ENCODE assay signal across 8 cellular contexts in genomic region chr1:46285730-46286477, GRCh38. TPM values are rescaled to one million over a fixed set of nuclear protein-coding genes. Genes with fewer than 3 reads are reported as not detected.
A peak's percentile ranks its signal among the peaks of the same experiment; 100 is the strongest.
DNase-seq lines count a peak whose midpoint lies in the region; ATAC-seq and TF ChIP-seq lines count a peak whose summit lies in the region.

No MANE protein-coding gene starts in this region.

- H3K9me3 ChIP-seq in A673 (ENCODE audit: low read depth, low read length, poor library complexity, severe bottlenecking), result no peaks in the 10 kb centered on the region
- no peaks in the 10 kb centered on the region for H3K9me3 ChIP-seq in iPS-20b (ENCODE audit: insufficient read depth, low read depth, low read length)
- no peaks in the 10 kb centered on the region for H3K9me3 ChIP-seq in PC-9 (ENCODE audit: insufficient read depth, low read depth)

- peak; percentile 76 for DNase-seq in A673 (ENCODE audit: low spot score)
- peak; percentile 92 for DNase-seq in NCI-H1105 treated with DMSO at 0.1 percent for 48 hours (lab: John Stamatoyannopoulos, UW)
- DNase-seq in activated CD4-positive, alpha-beta memory T cell treated with anti-CD3 and anti-CD28 coated beads, Interleukin-2, amount 10 ng/mL, durations not matched to agents 7 days and 5 days, result peak; percentile 27
- DNase-seq in SIG-M5 (lab: John Stamatoyannopoulos, UW), result no peak
- DNase-seq in PC-9, result no peak

- H3K27ac ChIP-seq in A673 (ENCODE audit: low read depth, low read length, poor library complexity, severe bottlenecking), result peak overlapping the region; percentile 85
- H3K27ac ChIP-seq in iPS-20b (ENCODE audit: low read length), result no peak overlapping the region
- H3K27ac ChIP-seq in PC-9, result no peak overlapping the region

- no peaks in the 10 kb centered on the region for H3K9me3 Mint-ChIP-seq in activated CD4-positive, alpha-beta memory T cell treated with anti-CD3 and anti-CD28 coated beads, Interleukin-2, amount 10 ng/mL, durations not matched to agents 7 days and 5 days

- H3K27me3 Mint-ChIP-seq in activated CD4-positive, alpha-beta memory T cell treated with anti-CD3 and anti-CD28 coated beads, Interleukin-2, amount 10 ng/mL, durations not matched to agents 7 days and 5 days, result no peaks in the 10 kb centered on the region

- H3K4me3 ChIP-seq in A673 (ENCODE audit: low read depth, low read length, poor library complexity, severe bottlenecking) (no peak overlapping the region), iPS-20b (ENCODE audit: low read length) (no peak overlapping the region), PC-9 (no peak overlapping the region)

- no peak overlapping the region for H3K4me2 ChIP-seq in PC-9

- H3K27me3 ChIP-seq in A673 (replicated peaks; ENCODE audit: insufficient read depth, low read depth, low read length, poor library complexity), result no peaks in the 10 kb centered on the region
- no peaks in the 10 kb centered on the region for H3K27me3 ChIP-seq in iPS-20b (ENCODE audit: insufficient read depth, low read length)
- no peaks in the 10 kb centered on the region for H3K27me3 ChIP-seq in PC-9 (ENCODE audit: insufficient read depth, low read depth)

- H3K4me1 Mint-ChIP-seq in activated CD4-positive, alpha-beta memory T cell treated with anti-CD3 and anti-CD28 coated beads, Interleukin-2, amount 10 ng/mL, durations not matched to agents 7 days and 5 days, result peaks cover 13% of the 10 kb centered on the region

- no peaks in the 10 kb centered on the region for H3K9me2 ChIP-seq in PC-9 (ENCODE audit: insufficient read depth)

- POLR2A ChIA-PET in A673 (lab: Charles Lee; ENCODE audit: low non-redundant PET) (interaction anchor here (0.8 kb wide), 1 partner anchor 13 kb away, joined by 5 read pairs; no protein-coding TSS in a partner anchor), PC-9 (lab: Charles Lee; ENCODE audit: unreplicated experiment) (no interaction called here)
- POLR2A ChIA-PET in activated CD4-positive, alpha-beta memory T cell treated with anti-CD3 and anti-CD28 coated beads, Interleukin-2, amount 10 ng/mL, durations not matched to agents 7 days and 5 days (lab: Charles Lee), result interaction anchor here (0.8 to 3.5 kb wide), 11 partner anchors 9 to 62 kb away, joined by 3 to 13 read pairs (median 3); partner anchors contain the start of genes LRRC41, NSUN4, RAD54L and UQCRH

- TF ChIP-seq CTCF in A673 (conservative IDR thresholded peaks at IDR 0.05; ENCODE audit: low read depth, low read length) (no peak), PC-9 (conservative IDR thresholded peaks at IDR 0.05) (no peak)

- H3K4me1 ChIP-seq in A673 (ENCODE audit: insufficient read depth, low read length, poor library complexity, severe bottlenecking) (peaks cover 18% of the 10 kb centered on the region), iPS-20b (ENCODE audit: insufficient read depth, low read length) (no peaks in the 10 kb centered on the region; the same call in 1 of the 2 replicates), PC-9 (replicated peaks; ENCODE audit: insufficient read depth) (peaks cover 12% of the 10 kb centered on the region)

- intact Hi-C loops in A673 (cut with micrococcal nuclease; ENCODE audit: unreplicated experiment) (no loop called here), PC-9 (cut with micrococcal nuclease; ENCODE audit: unreplicated experiment) (no loop called here)

- BruUV-seq in A673 (replicated peaks; lab: Mats Ljungman, UMichigan) (no TSS peak), PC-9 (replicated peaks; lab: Mats Ljungman, UMichigan) (no TSS peak)

- no peaks in the 10 kb centered on the region for H4K20me1 ChIP-seq in PC-9 (ENCODE audit: insufficient read depth)

- H3K9ac ChIP-seq in iPS-20b (ENCODE audit: low read depth, low read length), result 0 out of 2 replicates have a peak overlapping the region, but pooled peaks have one; percentile 18

- peaks cover 43% of the 10 kb centered on the region for H3F3A ChIP-seq in PC-9 (ENCODE audit: insufficient read depth, low read depth)

- no peak overlapping the region for H3K4me3 Mint-ChIP-seq in activated CD4-positive, alpha-beta memory T cell treated with anti-CD3 and anti-CD28 coated beads, Interleukin-2, amount 10 ng/mL, durations not matched to agents 7 days and 5 days

- no peak for ATAC-seq in GM18858 (IDR thresholded peaks at IDR 0.05; ENCODE audit: unreplicated experiment)
- ATAC-seq in HG03432 (IDR thresholded peaks at IDR 0.05; ENCODE audit: unreplicated experiment), result no peak

- H3K36me3 ChIP-seq in A673 (ENCODE audit: insufficient read depth, low read length, poor library complexity, severe bottlenecking) (peaks cover 33% of the 10 kb centered on the region), iPS-20b (ENCODE audit: insufficient read depth, low read depth, low read length) (peaks cover 34% of the 10 kb centered on the region), PC-9 (ENCODE audit: low read depth) (peaks cover 10% of the 10 kb centered on the region; the same call in 1 of the 2 replicates)

- H3K79me2 ChIP-seq in PC-9 (ENCODE audit: low read depth), result no peaks in the 10 kb centered on the region

- no peak overlapping the region for H3K27ac Mint-ChIP-seq in activated CD4-positive, alpha-beta memory T cell treated with anti-CD3 and anti-CD28 coated beads, Interleukin-2, amount 10 ng/mL, durations not matched to agents 7 days and 5 days

- no peak overlapping the region for H2AFZ ChIP-seq in PC-9

- CTCF ChIA-PET in A673 (lab: Charles Lee) (no interaction called here), PC-9 (lab: Charles Lee) (interaction anchor here (0.6 kb wide), 1 partner anchor 67 kb away, joined by 7 read pairs; no protein-coding TSS in a partner anchor)
- CTCF ChIA-PET in activated CD4-positive, alpha-beta memory T cell treated with anti-CD3 and anti-CD28 coated beads, Interleukin-2, amount 10 ng/mL, durations not matched to agents 7 days and 5 days (lab: Charles Lee), result interaction anchor here (0.8 to 1.6 kb wide), 4 partner anchors 11 to 62 kb away, joined by 3 to 9 read pairs (median 5); partner anchors contain the start of genes LRRC41 and UQCRH

- H3K36me3 Mint-ChIP-seq in activated CD4-positive, alpha-beta memory T cell treated with anti-CD3 and anti-CD28 coated beads, Interleukin-2, amount 10 ng/mL, durations not matched to agents 7 days and 5 days (ENCODE audit: low read depth), result peaks cover 48% of the 10 kb centered on the region

RNA-seq across cellular contexts. Expression of gene LRRC41, which starts 17.5 kb away (rescaled TPM):
- total RNA-seq in A673 (2021), result 78.9 and 79.1 TPM in 2 replicates
- 10 to 100 TPM; 40.3 to 41.7 TPM for total RNA-seq in activated CD4-positive, alpha-beta memory T cell treated with anti-CD3 and anti-CD28 coated beads, Interleukin-2, amount 10 ng/mL, durations not matched to agents 7 days and 5 days
- total RNA-seq in PC-9 (2021), result 65.9 and 66.3 TPM in 2 replicates

RNA-seq across cellular contexts. Expression of gene UQCRH, which starts 17.6 kb away (rescaled TPM):
- 527 and 567 TPM in 2 replicates for total RNA-seq in A673 (2021)
- total RNA-seq in activated CD4-positive, alpha-beta memory T cell treated with anti-CD3 and anti-CD28 coated beads, Interleukin-2, amount 10 ng/mL, durations not matched to agents 7 days and 5 days, result 100 to 1,000 TPM; 266 to 274 TPM
- total RNA-seq in PC-9 (2021), result 457 and 551 TPM in 2 replicates

RNA-seq across cellular contexts. Expression of gene RAD54L, which starts 38.3 kb away (rescaled TPM):
- total RNA-seq in A673 (2021) (49.0 and 50.7 TPM in 2 replicates), PC-9 (2021) (44.8 and 56.4 TPM in 2 replicates)
- 10 to 100 TPM; 43.9 to 44.0 TPM for total RNA-seq in activated CD4-positive, alpha-beta memory T cell treated with anti-CD3 and anti-CD28 coated beads, Interleukin-2, amount 10 ng/mL, durations not matched to agents 7 days and 5 days

RNA-seq across cellular contexts. Expression of gene NSUN4, which starts 54.7 kb away (rescaled TPM):
- total RNA-seq in A673 (2021) (30.7 and 31.7 TPM in 2 replicates), PC-9 (2021) (31.7 and 33.9 TPM in 2 replicates)
- 10 to 100 TPM; 21.0 to 21.4 TPM for total RNA-seq in activated CD4-positive, alpha-beta memory T cell treated with anti-CD3 and anti-CD28 coated beads, Interleukin-2, amount 10 ng/mL, durations not matched to agents 7 days and 5 days

Comparison
In these comparisons a context has a peak if more than half of its experiments do, and no peak if none do; other contexts are left out.
1. DNase-seq: peak in A673 (single experiment), NCI-H1105 treated with DMSO at 0.1 percent for 48 hours (single experiment) and activated CD4-positive, alpha-beta memory T cell treated with anti-CD3 and anti-CD28 coated beads, Interleukin-2, amount 10 ng/mL, durations not matched to agents 7 days and 5 days (single experiment); none in SIG-M5 (single experiment) and PC-9 (0 of 2).